1 cellular context compared by ENCODE assay signal in genomic region chr2:23940262-23940975, GRCh38.
TF ChIP-seq lines count a peak whose summit lies in the region.

UBXN2A (plus strand) TSS chr2:23940463; CDS start chr2:23958315, 17,852 bp downstream.

TF ChIP-seq in GM12878, 131 proteins besides CTCF, POLR2A, EP300 and RAD21 (continued from another document and continues in another):
- no peak for TF ChIP-seq ATF2 (IDR thresholded peaks at IDR 0.05; ENCODE audit: low read length)
- TF ChIP-seq BCL3 (IDR thresholded peaks at IDR 0.05; ENCODE audit: borderline replicate concordance, insufficient read depth, low read depth, low read length, poor library complexity, severe bottlenecking), result no peak
- TF ChIP-seq ZNF217 (IDR thresholded peaks at IDR 0.05), result peak; percentile 58; the same call in 1 of the 2 replicates
- no peak for TF ChIP-seq BMI1 (IDR thresholded peaks at IDR 0.05; ENCODE audit: borderline replicate concordance)
- TF ChIP-seq MLLT1 (IDR thresholded peaks at IDR 0.05), result no peak
- peak; percentile 96 for TF ChIP-seq GATAD2B (conservative IDR thresholded peaks at IDR 0.05; ENCODE audit: low read depth)
- TF ChIP-seq CBX5 (IDR thresholded peaks at IDR 0.05; ENCODE audit: low read depth), result no peak
- TF ChIP-seq NFXL1 (IDR thresholded peaks at IDR 0.05; ENCODE audit: borderline replicate concordance), result no peak
- TF ChIP-seq RCOR1 (conservative IDR thresholded peaks at IDR 0.05; ENCODE audit: low read depth, low read length), result no peak
- no peak for TF ChIP-seq SMC3 (IDR thresholded peaks at IDR 0.05; ENCODE audit: borderline replicate concordance, low read length)
- no peak for TF ChIP-seq STAT3 (IDR thresholded peaks at IDR 0.05; ENCODE audit: low read depth, low read length)
- 0 out of 2 replicates have a peak, but pooled peaks have one; percentile 34 for TF ChIP-seq NR2C1 (IDR thresholded peaks at IDR 0.05)
- TF ChIP-seq CHD1 (IDR thresholded peaks at IDR 0.05; ENCODE audit: low read depth, low read length), result no peak
- TF ChIP-seq BCL11A (IDR thresholded peaks at IDR 0.05; ENCODE audit: low read depth, low read length), result no peak
- no peak for TF ChIP-seq YBX1 (IDR thresholded peaks at IDR 0.05)
- no peak for TF ChIP-seq NRF1 (conservative IDR thresholded peaks at IDR 0.05; ENCODE audit: low read depth, low read length)
- no peak for TF ChIP-seq MYC (IDR thresholded peaks at IDR 0.05; ENCODE audit: insufficient read depth, insufficient read length, insufficient replicate concordance, low read length, severe bottlenecking)
- TF ChIP-seq ETV6 (conservative IDR thresholded peaks at IDR 0.05 in 1 of 2, IDR thresholded peaks at IDR 0.05 in 1 of 2; ENCODE audit: borderline replicate concordance in 1 of 2, low read depth in 1 of 2), result no peak
- TF ChIP-seq TCF12 (IDR thresholded peaks at IDR 0.05; ENCODE audit: low read depth, low read length), result 0 out of 2 replicates have a peak, but pooled peaks have one; percentile 13
- no peak for TF ChIP-seq KDM1A (IDR thresholded peaks at IDR 0.05; ENCODE audit: borderline replicate concordance)
- TF ChIP-seq NFIC (IDR thresholded peaks at IDR 0.05; ENCODE audit: low read depth, low read length), result no peak
- no peak for TF ChIP-seq SPI1 (IDR thresholded peaks at IDR 0.05; ENCODE audit: borderline replicate concordance, insufficient read depth, low read depth, low read length)
- 0 out of 2 replicates have a peak, but pooled peaks have one; percentile 14 for TF ChIP-seq CHD2 (IDR thresholded peaks at IDR 0.05; ENCODE audit: borderline replicate concordance, low read depth, low read length)
- no peak for TF ChIP-seq FOXK2 (IDR thresholded peaks at IDR 0.05)
- TF ChIP-seq TARDBP (IDR thresholded peaks at IDR 0.05; ENCODE audit: borderline replicate concordance), result no peak
- TF ChIP-seq PBX3 (IDR thresholded peaks at IDR 0.05; ENCODE audit: insufficient replicate concordance, low read depth, low read length), result no peak
- no peak for TF ChIP-seq SP1 (IDR thresholded peaks at IDR 0.05; ENCODE audit: low read depth, low read length)
- TF ChIP-seq PAX8 (IDR thresholded peaks at IDR 0.05), result no peak
- no peak for TF ChIP-seq ATF3 (IDR thresholded peaks at IDR 0.05; ENCODE audit: borderline replicate concordance, extremely low read depth, low read depth, low read length)
- peak; percentile 96 for TF ChIP-seq YY1 (IDR thresholded peaks at IDR 0.05; ENCODE audit: low read depth, low read length)
- TF ChIP-seq MTA2 (IDR thresholded peaks at IDR 0.05; ENCODE audit: low read depth), result no peak
- TF ChIP-seq SMAD5 (IDR thresholded peaks at IDR 0.05; ENCODE audit: low read depth), result no peak
- peak; percentile 74 for TF ChIP-seq ZNF687 (IDR thresholded peaks at IDR 0.05)
- peak; percentile 26; the same call in 1 of the 2 replicates for TF ChIP-seq RUNX3 (IDR thresholded peaks at IDR 0.05; ENCODE audit: low read length)
- TF ChIP-seq ZNF274 (IDR thresholded peaks at IDR 0.05; ENCODE audit: insufficient read depth, insufficient read length), result no peak
- peak; percentile 87; the same call in 1 of the 2 replicates for TF ChIP-seq RB1 (IDR thresholded peaks at IDR 0.05; ENCODE audit: borderline replicate concordance)
- TF ChIP-seq ZBTB4 (CRISPR knock-in tag; IDR thresholded peaks at IDR 0.05), result no peak; the same call in 1 of the 2 replicates
- no peak for TF ChIP-seq E4F1 (IDR thresholded peaks at IDR 0.05; ENCODE audit: borderline replicate concordance, partially characterized antibody)
- no peak for TF ChIP-seq ATF7 (IDR thresholded peaks at IDR 0.05; ENCODE audit: low read depth)
- TF ChIP-seq HDAC2 (IDR thresholded peaks at IDR 0.05), result no peak
- TF ChIP-seq NBN (IDR thresholded peaks at IDR 0.05), result 0 out of 2 replicates have a peak, but pooled peaks have one; percentile 33
- peak; percentile 64; the same call in 1 of the 2 replicates for TF ChIP-seq E2F4 (IDR thresholded peaks at IDR 0.05; ENCODE audit: low read depth, low read length)
- TF ChIP-seq BCLAF1 (IDR thresholded peaks at IDR 0.05), result peak; percentile 66; the same call in 1 of the 2 replicates
